22 cellular contexts compared by ENCODE assay signal in genomic region chr2:64462171-64462570, GRCh38.
"Had no signal": no experiment of that assay in that cellular context is flagged by ENCODE, and none has a peak within 500 bp of the region (broad histone marks: within the 10 kb centered on the region; RNA-seq: fewer than 3 reads in every experiment).

No MANE protein-coding gene starts in this region.

- DNase-seq: hypothalamus; immature natural killer cell; kidney; left colon; left lung; lower lobe of right lung; mammary epithelial cell; naive thymus-derived CD8-positive, alpha-beta T cell; occipital lobe; right lobe of liver; stimulated activated CD4-positive, alpha-beta T cell treated with anti-CD3 and anti-CD28 coated beads, Interleukin-2, amount 100 ng/mL, for 24 hours; stimulated activated CD4-positive, alpha-beta T cell treated with anti-CD3 and anti-CD28 coated beads, Interleukin-4, amount 100 ng/mL, for 1 hour; stimulated activated naive B cell treated with anti-CD40 and anti-IgM and Interleukin-4, amounts not matched to agents 10 μg/mL and 1 μg/mL and 100 μg/mL, for 72 hours; stimulated activated naive CD8-positive, alpha-beta T cell treated with anti-CD3 and anti-CD28 coated beads, Interleukin-15, Interleukin-2, amounts not matched to agents 100 U/mL and 50 U/mL, for 24 hours; stomach; tibial artery; uterus had no signal

- H3K4me3 ChIP-seq: left lung, lower lobe of right lung, right atrium auricular region, right lobe of liver, smooth muscle cell, stomach, suprapubic skin, thoracic aorta, tibial artery, uterus had no signal

- H3K27me3 ChIP-seq: left lung, right atrium auricular region, right lobe of liver, stomach, suprapubic skin, tibial artery, uterus had no signal

- H3K27ac ChIP-seq: left lung, lower lobe of right lung, parathyroid adenoma, right atrium auricular region, right lobe of liver, stomach, suprapubic skin, thoracic aorta, tibial artery, uterus had no signal

- H3K36me3 ChIP-seq: uterus had no signal

- ATAC-seq: left colon; left lung; lower lobe of right lung; naive thymus-derived CD8-positive, alpha-beta T cell; stimulated activated naive B cell treated with anti-CD40 and anti-IgM and Interleukin-4, amounts not matched to agents 10 μg/mL and 1 μg/mL and 100 μg/mL, for 72 hours; stimulated activated naive CD8-positive, alpha-beta T cell treated with anti-CD3 and anti-CD28 coated beads, Interleukin-15, Interleukin-2, amounts not matched to agents 100 U/mL and 50 U/mL, for 24 hours had no signal

- H3K4me1 ChIP-seq: lower lobe of right lung, parathyroid adenoma, right atrium auricular region, uterus had no signal

- H3K9ac ChIP-seq: parathyroid adenoma had no signal

- H3K9me3 ChIP-seq: left lung, lower lobe of right lung, right atrium auricular region, right lobe of liver, stomach, suprapubic skin, thoracic aorta, tibial artery, uterus had no signal
